In the genomic region with DNA sequence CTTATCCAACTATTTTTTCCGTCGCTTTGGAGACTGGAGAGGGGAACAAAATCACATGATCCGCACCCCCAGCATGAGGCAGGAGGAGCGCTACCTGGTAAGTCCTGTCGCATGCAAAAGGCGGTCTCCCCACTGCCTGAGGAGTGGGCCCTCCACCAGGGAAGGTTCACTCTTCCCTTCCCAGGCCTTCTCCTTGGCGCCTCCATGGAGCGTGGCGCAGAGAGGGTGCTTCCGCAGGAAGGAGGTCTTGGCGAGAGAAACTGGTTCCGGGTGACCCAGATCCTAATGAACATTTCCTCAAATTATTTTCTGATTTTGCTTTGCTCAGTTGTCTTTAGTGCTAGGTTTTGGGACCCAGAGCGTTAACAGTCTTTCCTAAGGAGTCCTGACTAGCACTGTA, we compare ENCODE assay signal across 20 cellular contexts.
DNase-seq lines count a peak whose midpoint lies in the region; ATAC-seq and TF ChIP-seq lines count a peak whose summit lies in the region.
"Had no signal": no experiment of that assay in that cellular context is flagged by ENCODE, and none has a peak within 500 bp of the region (broad histone marks: within the 10 kb centered on the region; RNA-seq: fewer than 3 reads in every experiment).

No MANE protein-coding gene starts in this region.

- H3K4me3 Mint-ChIP-seq in GM23338 (no peak overlapping the region), WTC11 (no peak overlapping the region)
- H3K4me3 Mint-ChIP-seq: B cell; CD4-positive, CD25-positive, alpha-beta regulatory T cell; CD8-positive, alpha-beta T cell had no signal

- TF ChIP-seq CTCF in GM23338 (conservative IDR thresholded peaks at IDR 0.05; ENCODE audit: low read depth in 2 of 2), result no peak
- no peak for TF ChIP-seq CTCF in WTC11 (IDR thresholded peaks at IDR 0.05)
- no peak for TF ChIP-seq CTCF in esophagus muscularis mucosa (IDR thresholded peaks at IDR 0.05)

- DNase-seq in GM23338 (ENCODE audit: low spot score), result no peak
- no peak for DNase-seq in WTC11 (ENCODE audit: low spot score)
- peak; percentile 74 for DNase-seq in esophagus muscularis mucosa (ENCODE audit: extremely low spot score)
- DNase-seq in COLO829 (ENCODE audit: low spot score), result no peak
- no peak for DNase-seq in cerebellar nuclear complex (lab: John Stamatoyannopoulos, UW)
- DNase-seq: CD4-positive, CD25-positive, alpha-beta regulatory T cell; CD8-positive, alpha-beta T cell; DMS 273 treated with DMSO at 0.1 percent for 48 hours; DMS79; EL; GDM1; GOT3; H7 had no signal

- H3K4me3 ChIP-seq in GM23338 (no peak overlapping the region), esophagus muscularis mucosa (no peak overlapping the region)
- H3K4me3 ChIP-seq: BLaER1, GM12878 had no signal

- CTCF ChIA-PET in WTC11 (lab: Charles Lee), result no interaction called here

- 99% methylated on average over 11 of the region's 13 CpGs for WGBS in esophagus muscularis mucosa

- no peak overlapping the region for H3K4me2 ChIP-seq in GM23338
- H3K4me2 ChIP-seq: BLaER1 had no signal

- H3K27ac Mint-ChIP-seq in GM23338, result peak overlapping the region; percentile 48; the same call in 1 of the 2 replicates
- peak overlapping the region; percentile 89 for H3K27ac Mint-ChIP-seq in WTC11
- H3K27ac Mint-ChIP-seq: B cell; CD4-positive, CD25-positive, alpha-beta regulatory T cell; CD8-positive, alpha-beta T cell had no signal

- H3K79me2 ChIP-seq in GM23338 (replicated peaks; ENCODE audit: insufficient read depth), result no peaks in the 10 kb centered on the region; the same call in 1 of the 2 replicates

- peaks cover 22% of the 10 kb centered on the region for H3K27me3 Mint-ChIP-seq in GM23338 (ENCODE audit: insufficient read depth, low read depth, poor library complexity)
- H3K27me3 Mint-ChIP-seq in WTC11 (ENCODE audit: low read depth), result no peaks in the 10 kb centered on the region
- H3K27me3 Mint-ChIP-seq: B cell had no signal

- POLR2A ChIA-PET in WTC11 (lab: Charles Lee), result no interaction called here

- no peak for TF ChIP-seq EP300 in esophagus muscularis mucosa (IDR thresholded peaks at IDR 0.05)

- H3K36me3 ChIP-seq in GM23338 (ENCODE audit: insufficient read depth), result no peaks in the 10 kb centered on the region; the same call in 1 of the 2 replicates
- H3K36me3 ChIP-seq in esophagus muscularis mucosa, result peaks cover 0 to 8% (median 3%) of the 10 kb centered on the region in 4 donors

- H3K4me1 ChIP-seq in GM23338 (ENCODE audit: insufficient read depth) (peaks cover 55% of the 10 kb centered on the region), esophagus muscularis mucosa (peaks cover 3 to 30% (median 25%) of the 10 kb centered on the region in 4 donors)

- no peak overlapping the region for H2AFZ ChIP-seq in GM23338

- no peak for TF ChIP-seq POLR2A in esophagus muscularis mucosa (IDR thresholded peaks at IDR 0.05; ENCODE audit: low read depth)

- no peaks in the 10 kb centered on the region; the same call in 2 of the 3 replicates for H3K9me3 Mint-ChIP-seq in GM23338
- no peaks in the 10 kb centered on the region for H3K9me3 Mint-ChIP-seq in WTC11
- H3K9me3 Mint-ChIP-seq: CD8-positive, alpha-beta T cell had no signal

- intact Hi-C loops in esophagus muscularis mucosa (cut with DNase I), result no loop called here

- no peaks in the 10 kb centered on the region for H3F3A ChIP-seq in GM23338 (replicated peaks; ENCODE audit: low read depth)

- no peaks in the 10 kb centered on the region; the same call in 1 of the 2 replicates for H3K9me2 ChIP-seq in GM23338 (ENCODE audit: insufficient read depth)

- peak overlapping the region; percentile 78; the same call in 1 of the 2 replicates for H3K27ac ChIP-seq in GM23338 (ENCODE audit: low read depth)
- H3K27ac ChIP-seq in esophagus muscularis mucosa (replicated peaks in 1 of 4), result no peak overlapping the region
- H3K27ac ChIP-seq: 22Rv1, BLaER1, C4-2B had no signal

- ATAC-seq in GM23338 (no peak), WTC11 (no peak), HG02938 (IDR thresholded peaks at IDR 0.05; ENCODE audit: unreplicated experiment) (no peak)
- ATAC-seq: CD8-positive, alpha-beta T cell; GM12878; HCT116 had no signal

- H3K36me3 Mint-ChIP-seq in GM23338 (ENCODE audit: low read depth), result peaks cover 36% of the 10 kb centered on the region
- H3K36me3 Mint-ChIP-seq in WTC11, result peaks cover 27% of the 10 kb centered on the region
- H3K36me3 Mint-ChIP-seq: CD4-positive, CD25-positive, alpha-beta regulatory T cell; CD8-positive, alpha-beta T cell had no signal

- H3K27me3 ChIP-seq in GM23338 (ENCODE audit: insufficient read depth) (no peaks in the 10 kb centered on the region), esophagus muscularis mucosa (no peaks in the 10 kb centered on the region)
- H3K27me3 ChIP-seq: BLaER1 had no signal

- peaks cover 75% of the 10 kb centered on the region for H3K4me1 Mint-ChIP-seq in GM23338
- H3K4me1 Mint-ChIP-seq in WTC11, result peaks cover 89% of the 10 kb centered on the region
- H3K4me1 Mint-ChIP-seq: B cell; CD4-positive, CD25-positive, alpha-beta regulatory T cell had no signal

- H3K9me3 ChIP-seq in esophagus muscularis mucosa, result no peaks in the 10 kb centered on the region
- H3K9me3 ChIP-seq: BLaER1 had no signal

- H4K20me1 ChIP-seq in GM23338 (replicated peaks; ENCODE audit: insufficient read depth), result no peaks in the 10 kb centered on the region
- H4K20me1 ChIP-seq: BLaER1 had no signal

TF ChIP-seq in GM23338, 12 proteins besides CTCF, POLR2A, EP300 and RAD21:
- TF ChIP-seq POLR2AphosphoS5 (IDR thresholded peaks at IDR 0.05; ENCODE audit: low read depth) (no peak), CREB1 (CRISPR knock-in tag; IDR thresholded peaks at IDR 0.05; ENCODE audit: low read depth) (no peak)

TF ChIP-seq in WTC11, 78 proteins besides CTCF, POLR2A, EP300 and RAD21 (continues in another document):
- TF ChIP-seq SP1 (CRISPR knock-in tag; conservative IDR thresholded peaks at IDR 0.05), result no peak
- no peak for TF ChIP-seq SMAD3 (CRISPR knock-in tag; IDR thresholded peaks at IDR 0.05; ENCODE audit: borderline replicate concordance)
- TF ChIP-seq, protein P1, sequence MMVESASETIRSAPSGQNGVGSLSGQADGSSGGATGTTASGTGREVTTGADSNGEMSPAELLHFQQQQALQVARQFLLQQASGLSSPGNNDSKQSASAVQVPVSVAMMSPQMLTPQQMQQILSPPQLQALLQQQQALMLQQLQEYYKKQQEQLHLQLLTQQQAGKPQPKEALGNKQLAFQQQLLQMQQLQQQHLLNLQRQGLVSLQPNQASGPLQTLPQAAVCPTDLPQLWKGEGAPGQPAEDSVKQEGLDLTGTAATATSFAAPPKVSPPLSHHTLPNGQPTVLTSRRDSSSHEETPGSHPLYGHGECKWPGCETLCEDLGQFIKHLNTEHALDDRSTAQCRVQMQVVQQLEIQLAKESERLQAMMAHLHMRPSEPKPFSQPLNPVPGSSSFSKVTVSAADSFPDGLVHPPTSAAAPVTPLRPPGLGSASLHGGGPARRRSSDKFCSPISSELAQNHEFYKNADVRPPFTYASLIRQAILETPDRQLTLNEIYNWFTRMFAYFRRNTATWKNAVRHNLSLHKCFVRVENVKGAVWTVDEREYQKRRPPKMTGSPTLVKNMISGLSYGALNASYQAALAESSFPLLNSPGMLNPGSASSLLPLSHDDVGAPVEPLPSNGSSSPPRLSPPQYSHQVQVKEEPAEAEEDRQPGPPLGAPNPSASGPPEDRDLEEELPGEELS (CRISPR knock-in tag; IDR thresholded peaks at IDR 0.05), result no peak
- TF ChIP-seq, protein P2, sequence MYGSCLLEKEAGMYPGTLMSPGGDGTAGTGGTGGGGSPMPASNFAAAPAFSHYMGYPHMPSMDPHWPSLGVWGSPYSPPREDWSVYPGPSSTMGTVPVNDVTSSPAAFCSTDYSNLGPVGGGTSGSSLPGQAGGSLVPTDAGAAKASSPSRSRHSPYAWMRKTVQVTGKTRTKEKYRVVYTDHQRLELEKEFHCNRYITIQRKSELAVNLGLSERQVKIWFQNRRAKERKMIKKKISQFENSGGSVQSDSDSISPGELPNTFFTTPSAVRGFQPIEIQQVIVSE (CRISPR knock-in tag; IDR thresholded peaks at IDR 0.05; ENCODE audit: borderline replicate concordance), result no peak
- no peak for TF ChIP-seq TCF7 (CRISPR knock-in tag; IDR thresholded peaks at IDR 0.05; ENCODE audit: low read depth)
- no peak for TF ChIP-seq TP53 (CRISPR knock-in tag; IDR thresholded peaks at IDR 0.05)
- TF ChIP-seq, protein P3, sequence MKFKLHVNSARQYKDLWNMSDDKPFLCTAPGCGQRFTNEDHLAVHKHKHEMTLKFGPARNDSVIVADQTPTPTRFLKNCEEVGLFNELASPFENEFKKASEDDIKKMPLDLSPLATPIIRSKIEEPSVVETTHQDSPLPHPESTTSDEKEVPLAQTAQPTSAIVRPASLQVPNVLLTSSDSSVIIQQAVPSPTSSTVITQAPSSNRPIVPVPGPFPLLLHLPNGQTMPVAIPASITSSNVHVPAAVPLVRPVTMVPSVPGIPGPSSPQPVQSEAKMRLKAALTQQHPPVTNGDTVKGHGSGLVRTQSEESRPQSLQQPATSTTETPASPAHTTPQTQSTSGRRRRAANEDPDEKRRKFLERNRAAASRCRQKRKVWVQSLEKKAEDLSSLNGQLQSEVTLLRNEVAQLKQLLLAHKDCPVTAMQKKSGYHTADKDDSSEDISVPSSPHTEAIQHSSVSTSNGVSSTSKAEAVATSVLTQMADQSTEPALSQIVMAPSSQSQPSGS (CRISPR knock-in tag; IDR thresholded peaks at IDR 0.05; ENCODE audit: borderline replicate concordance, low read depth), result no peak
- no peak for TF ChIP-seq RELA (CRISPR knock-in tag; IDR thresholded peaks at IDR 0.05; ENCODE audit: borderline replicate concordance)
